9 cellular contexts compared by ENCODE assay signal in genomic region chr4:143402776-143403550, GRCh38.
DNase-seq lines count a peak whose midpoint lies in the region; ATAC-seq and TF ChIP-seq lines count a peak whose summit lies in the region.
"Had no signal": no experiment of that assay in that cellular context is flagged by ENCODE, and none has a peak within 500 bp of the region (broad histone marks: within the 10 kb centered on the region; RNA-seq: fewer than 3 reads in every experiment).

No MANE protein-coding gene starts in this region.

- 36 to 71% methylated on average over 4 of the region's 4 CpGs for WGBS in sigmoid colon, 2 donors

- no peak for TF ChIP-seq CTCF in sigmoid colon (IDR thresholded peaks at IDR 0.05)
- no peak for TF ChIP-seq CTCF in mesothelial cell of epicardium (IDR thresholded peaks at IDR 0.05; ENCODE audit: unreplicated experiment)
- no peak for TF ChIP-seq CTCF in RWPE1 (conservative IDR thresholded peaks at IDR 0.05; ENCODE audit: low read depth)

- H3K27me3 ChIP-seq in sigmoid colon = no peaks in the 10 kb centered on the region

- H3K4me3 ChIP-seq in sigmoid colon = no peak overlapping the region

- DNase-seq in cerebellum (ENCODE audit: low spot score) = peak; percentile 16
- DNase-seq in sigmoid colon = no peak
- DNase-seq in mesothelial cell of epicardium (ENCODE audit: low spot score in 2 of 2, unreplicated experiment in 2 of 2) = no peak
- DNase-seq in RWPE1 (ENCODE audit: low spot score) = no peak
- no peak for DNase-seq in NCI-H1092 (lab: John Stamatoyannopoulos, UW)
- no peak for DNase-seq in T-helper 1 cell
- DNase-seq: activated CD4-positive, alpha-beta T cell treated with anti-CD3 and anti-CD28 coated beads for 1 hour had no signal

- intact Hi-C loops in sigmoid colon (cut with DNase I) = loop anchor here (5.0 kb wide), 1 partner anchor 66 kb away; the partner anchor contains the start of gene GAB1

- no peaks in the 10 kb centered on the region for H3K27me3 Mint-ChIP-seq in mesothelial cell of epicardium (ENCODE audit: low read depth)

- peak overlapping the region; percentile 4 to 53 (median 49) for H3K27ac ChIP-seq in sigmoid colon
- H3K27ac ChIP-seq in RWPE1 = no peak overlapping the region

- H3K4me3 Mint-ChIP-seq in mesothelial cell of epicardium = no peak overlapping the region

- H3K36me3 Mint-ChIP-seq in mesothelial cell of epicardium = peaks cover 3% of the 10 kb centered on the region

- ATAC-seq in GM18511 (IDR thresholded peaks at IDR 0.05; ENCODE audit: unreplicated experiment) (peak; percentile 40), HG02885 (IDR thresholded peaks at IDR 0.05; ENCODE audit: poor library complexity, unreplicated experiment) (peak; percentile 37)

- TF ChIP-seq POLR2A in sigmoid colon (IDR thresholded peaks at IDR 0.05) = no peak

- POLR2A ChIA-PET in RWPE1 (lab: Yijun Ruan, JAX; ENCODE audit: low non-redundant PET) = no interaction called here

- H3K9me3 ChIP-seq in sigmoid colon = no peaks in the 10 kb centered on the region

- CTCF ChIA-PET in RWPE1 (lab: Yijun Ruan, JAX) = interaction anchor here (0.6 to 0.8 kb wide), 3 partner anchors 102 to 374 kb away, joined by 3 to 4 read pairs (median 3); no protein-coding TSS in a partner anchor

- no peaks in the 10 kb centered on the region for H3K9me3 Mint-ChIP-seq in mesothelial cell of epicardium

- peaks cover 0 to 91% (median 62%) of the 10 kb centered on the region in 4 donors for H3K4me1 ChIP-seq in sigmoid colon

- TF ChIP-seq EP300 in sigmoid colon (IDR thresholded peaks at IDR 0.05) = no peak

- H3K27ac Mint-ChIP-seq in mesothelial cell of epicardium = no peak overlapping the region

- peaks cover 6% of the 10 kb centered on the region for H3K4me1 Mint-ChIP-seq in mesothelial cell of epicardium

- no peaks in the 10 kb centered on the region for H3K36me3 ChIP-seq in sigmoid colon
